ENCODE assay signal across 5 cellular contexts in genomic region chr14:24327914-24328313, GRCh38. TPM values are rescaled to one million over a fixed set of nuclear protein-coding genes. Genes with fewer than 3 reads are reported as not detected.
DNase-seq lines count a peak whose midpoint lies in the region; ATAC-seq and TF ChIP-seq lines count a peak whose summit lies in the region.
"Not testable (repeated sequence)": the region's sequence is repeated elsewhere in the genome, so short reads cannot be mapped to it uniquely, and the experiment has no call there.

No MANE protein-coding gene starts in this region.

- H3K4me1 Mint-ChIP-seq in neural crest cell: not testable (repeated sequence)

- H3K27me3 Mint-ChIP-seq in neural crest cell (ENCODE audit: low read depth): peaks cover 29% of the 10 kb centered on the region

- DNase-seq in Panc1 (ENCODE audit: low read depth, low spot score); foreskin keratinocyte: not testable (repeated sequence)
- peak; percentile 40 for DNase-seq in astrocyte of the hippocampus (ENCODE audit: low read depth, low spot score)
- DNase-seq in neural crest cell (ENCODE audit: low read depth, low spot score): peak; percentile 49

- BruUV-seq in Panc1 (replicated peaks; lab: Mats Ljungman, UMichigan): not testable (repeated sequence)

- H3K9me3 ChIP-seq in Panc1 (ENCODE audit: control insufficient read depth, insufficient read depth, low read depth, low read length): not testable (repeated sequence)

- not testable (repeated sequence) for H3K27ac Mint-ChIP-seq in neural crest cell (ENCODE audit: unreplicated experiment)

- TF ChIP-seq CTCF in GM12875 (IDR thresholded peaks at IDR 0.05; ENCODE audit: borderline replicate concordance, insufficient read depth, low read depth, low read length) (peak; percentile 38; the same call in 1 of the 2 replicates), Panc1 (IDR thresholded peaks at IDR 0.05) (peak; percentile 76), foreskin keratinocyte (conservative IDR thresholded peaks at IDR 0.05) (peak; percentile 72), neural crest cell (conservative IDR thresholded peaks at IDR 0.05) (peak; percentile 71)

- intact Hi-C loops in Panc1 (cut with micrococcal nuclease; ENCODE audit: unreplicated experiment): not testable (repeated sequence)

- POLR2A ChIA-PET in Panc1 (lab: Charles Lee): not testable (repeated sequence)

- CTCF ChIA-PET in Panc1 (lab: Charles Lee): interaction anchor here (1.2 kb wide), 1 partner anchor 104 kb away, joined by 3 read pairs; no protein-coding TSS in a partner anchor

- H3K36me3 Mint-ChIP-seq in neural crest cell (ENCODE audit: low read depth): not testable (repeated sequence)

- not testable (repeated sequence) for H3K27me3 ChIP-seq in Panc1 (ENCODE audit: control insufficient read depth, insufficient read depth, low read length); foreskin keratinocyte

- not testable (repeated sequence) for H3K4me3 Mint-ChIP-seq in neural crest cell

- in situ Hi-C loops in Panc1 (cut with HindIII; ENCODE audit: low pct_unique_long_range_greater_than_20kb, low sequenced_read_pairs): not testable (repeated sequence)

- H3K4me3 ChIP-seq in GM12875 (ENCODE audit: low read depth, low read length); Panc1 (ENCODE audit: low read depth in 2 of 2, low read length in 2 of 2): not testable (repeated sequence)

- H3K27ac ChIP-seq in Panc1 (ENCODE audit: low read length); foreskin keratinocyte: not testable (repeated sequence)

- H3K9me3 Mint-ChIP-seq in neural crest cell: not testable (repeated sequence)

- not testable (repeated sequence) for H3K36me3 ChIP-seq in Panc1 (ENCODE audit: control insufficient read depth, insufficient read depth, low read length)

- not testable (repeated sequence) for ATAC-seq in Panc1, foreskin keratinocyte

- H3K4me1 ChIP-seq in Panc1 (ENCODE audit: control insufficient read depth, insufficient read depth, low read length); foreskin keratinocyte: not testable (repeated sequence)

RNA-seq across cellular contexts. Expression of gene ADCY4, which starts 7.0 kb away (rescaled TPM):
- total RNA-seq in Panc1 (2021; ENCODE audit: unreplicated experiment) (0.21 TPM), foreskin keratinocyte (0.49 and 1.1 TPM in 2 replicates), neural crest cell (0.49 TPM in 1 of 2 replicates, not detected in the other)
- not detected for polyA plus RNA-seq in Panc1 (2012; ENCODE audit: insufficient read length)
- 0.25 and 0.57 TPM in 2 replicates for polyA plus RNA-seq in foreskin keratinocyte

RNA-seq across cellular contexts. Expression of gene RIPK3, which starts 11.9 kb away (rescaled TPM):
- total RNA-seq in Panc1 (2021; ENCODE audit: unreplicated experiment): not detected
- polyA plus RNA-seq in Panc1 (2012; ENCODE audit: insufficient read length): not detected
- 7.9 and 11.7 TPM in 2 replicates for total RNA-seq in foreskin keratinocyte
- polyA plus RNA-seq in foreskin keratinocyte: 7.8 and 9.4 TPM in 2 replicates
- total RNA-seq in neural crest cell: not detected in 2 replicates

RNA-seq across cellular contexts. Expression of gene LTB4R, which starts 16.6 kb away (rescaled TPM):
- total RNA-seq in Panc1 (2021; ENCODE audit: unreplicated experiment): 4.8 TPM
- polyA plus RNA-seq in Panc1 (2012; ENCODE audit: insufficient read length): 7.0 TPM
- total RNA-seq in foreskin keratinocyte: 7.2 and 8.5 TPM in 2 replicates
- 8.1 and 8.9 TPM in 2 replicates for polyA plus RNA-seq in foreskin keratinocyte
- 4.7 and 5.3 TPM in 2 replicates for total RNA-seq in neural crest cell

RNA-seq across cellular contexts. Expression of gene LTB4R2, which starts 18.0 kb away (rescaled TPM):
- 6.9 TPM for total RNA-seq in Panc1 (2021; ENCODE audit: unreplicated experiment)
- 4.9 TPM for polyA plus RNA-seq in Panc1 (2012; ENCODE audit: insufficient read length)
- total RNA-seq in foreskin keratinocyte: 11.6 and 12.8 TPM in 2 replicates
- 7.5 and 8.3 TPM in 2 replicates for polyA plus RNA-seq in foreskin keratinocyte
- total RNA-seq in neural crest cell: 7.9 and 9.4 TPM in 2 replicates

RNA-seq across cellular contexts. Expression of gene CIDEB, which starts 20.1 kb away (rescaled TPM):
- 0.18 TPM for total RNA-seq in Panc1 (2021; ENCODE audit: unreplicated experiment)
- polyA plus RNA-seq in Panc1 (2012; ENCODE audit: insufficient read length): 2.0 TPM
- 2.6 and 2.7 TPM in 2 replicates for total RNA-seq in foreskin keratinocyte
- polyA plus RNA-seq in foreskin keratinocyte: 2.4 and 3.4 TPM in 2 replicates
- not detected in 2 replicates for total RNA-seq in neural crest cell
